19 cellular contexts compared by ENCODE assay signal in genomic region chr5:477247-477646, GRCh38. TPM values are rescaled to one million over a fixed set of nuclear protein-coding genes. Genes with fewer than 3 reads are reported as not detected.
DNase-seq lines count a peak whose midpoint lies in the region; ATAC-seq, FAIRE-seq and TF ChIP-seq lines count a peak whose summit lies in the region.
"Had no signal": no experiment of that assay in that cellular context is flagged by ENCODE, and none has a peak within 500 bp of the region (broad histone marks: within the 10 kb centered on the region; RNA-seq: fewer than 3 reads in every experiment).

No MANE protein-coding gene starts in this region.

- H3K4me3 Mint-ChIP-seq in natural killer cell (peak overlapping the region; percentile 13), neural crest cell (peak overlapping the region; percentile 49)
- H3K4me3 Mint-ChIP-seq in natural killer cell treated with Interleukin-12 subunit alpha and Interleukin-12 subunit beta and Interleukin-15 and Interleukin-18, amount 100 ng/mL, for 72 hours, result no peak overlapping the region
- peak overlapping the region; percentile 70 to 87 for H3K4me3 Mint-ChIP-seq in stimulated activated naive B cell treated with anti-CD40 and anti-IgM and Interleukin-4, amounts not matched to agents 10 μg/mL and 1 μg/mL and 100 μg/mL, for 72 hours
- no peak overlapping the region for H3K4me3 Mint-ChIP-seq in activated CD8-positive, alpha-beta T cell treated with anti-CD3 and anti-CD28 coated beads for 36 hours
- H3K4me3 Mint-ChIP-seq in naive thymus-derived CD8-positive, alpha-beta T cell, result no peak overlapping the region
- H3K4me3 Mint-ChIP-seq: B cell had no signal

- H2AK5ac ChIP-seq in H1 (ENCODE audit: low read depth, low read length), result no peak overlapping the region

- ATAC-seq in natural killer cell, result no peak
- no peak for ATAC-seq in natural killer cell treated with Interleukin-12 subunit alpha and Interleukin-12 subunit beta and Interleukin-15 and Interleukin-18, amount 100 ng/mL, for 72 hours
- ATAC-seq in stimulated activated naive B cell treated with anti-CD40 and anti-IgM and Interleukin-4, amounts not matched to agents 10 μg/mL and 1 μg/mL and 100 μg/mL, for 72 hours (replicated peaks), result no peak
- no peak for ATAC-seq in activated CD8-positive, alpha-beta T cell treated with anti-CD3 and anti-CD28 coated beads for 36 hours
- ATAC-seq in naive thymus-derived CD8-positive, alpha-beta T cell, result no peak

- no peak overlapping the region for H4K91ac ChIP-seq in H1 (replicated peaks; ENCODE audit: insufficient read length, low read length)

- no peak overlapping the region for H2BK20ac ChIP-seq in H1 (ENCODE audit: low read length)

- H3K36me3 ChIP-seq in H1 (ENCODE audit: control insufficient read depth in 2 of 4, insufficient read depth in 4 of 4, low read length in 3 of 4), result no peaks in the 10 kb centered on the region

- H4K8ac ChIP-seq in H1 (ENCODE audit: extremely low read depth, insufficient read depth, low read length), result no peak overlapping the region

- H3K79me2 ChIP-seq in H1 (ENCODE audit: control insufficient read depth in 1 of 2, insufficient read depth in 2 of 2, low read length in 2 of 2), result no peaks in the 10 kb centered on the region

- H3K9me3 Mint-ChIP-seq in natural killer cell (no peaks in the 10 kb centered on the region), neural crest cell (no peaks in the 10 kb centered on the region)
- no peaks in the 10 kb centered on the region for H3K9me3 Mint-ChIP-seq in natural killer cell treated with Interleukin-12 subunit alpha and Interleukin-12 subunit beta and Interleukin-15 and Interleukin-18, amount 100 ng/mL, for 72 hours
- H3K9me3 Mint-ChIP-seq in stimulated activated naive B cell treated with anti-CD40 and anti-IgM and Interleukin-4, amounts not matched to agents 10 μg/mL and 1 μg/mL and 100 μg/mL, for 72 hours, result no peaks in the 10 kb centered on the region
- no peaks in the 10 kb centered on the region for H3K9me3 Mint-ChIP-seq in activated CD8-positive, alpha-beta T cell treated with anti-CD3 and anti-CD28 coated beads for 36 hours
- no peaks in the 10 kb centered on the region for H3K9me3 Mint-ChIP-seq in naive thymus-derived CD8-positive, alpha-beta T cell
- H3K9me3 Mint-ChIP-seq: CD4-positive, CD25-positive, alpha-beta regulatory T cell; IgD-negative memory B cell had no signal

- H3K9me3 ChIP-seq in H1 (ENCODE audit: insufficient read depth in 2 of 2, low read depth in 1 of 2, low read length in 1 of 2), result no peaks in the 10 kb centered on the region
- H3K9me3 ChIP-seq: Caco-2, HAP-1 had no signal

- no peaks in the 10 kb centered on the region for H3K79me1 ChIP-seq in H1 (ENCODE audit: low read depth, low read length)

- peak overlapping the region; percentile 53; the same call in 1 of the 2 replicates for H2BK15ac ChIP-seq in H1 (ENCODE audit: low read length)

- peaks cover 13 to 34% (median 27%) of the 10 kb centered on the region in 4 experiments for H3K27me3 ChIP-seq in H1 (replicated peaks in 1 of 4; ENCODE audit: control insufficient read depth in 3 of 4, extremely low read depth in 1 of 4, insufficient read depth in 3 of 4, low read length in 3 of 4)

- no peak overlapping the region for H3K23ac ChIP-seq in H1 (ENCODE audit: insufficient read length)

- peaks cover 4 to 15% of the 10 kb centered on the region in 2 experiments for H4K20me1 ChIP-seq in H1 (replicated peaks in 1 of 2; ENCODE audit: control insufficient read depth in 1 of 2, insufficient read depth in 2 of 2, low read length in 2 of 2)

- no peak for TF ChIP-seq EP300 in H1 (IDR thresholded peaks at IDR 0.05; ENCODE audit: borderline replicate concordance in 1 of 2, low read depth in 2 of 2, low read length in 2 of 2)

- CTCF ChIA-PET in H1 (lab: Charles Lee; ENCODE audit: partially characterized antibody), result interaction anchor here (1.4 to 1.8 kb wide), 2 partner anchors 31 to 32 kb away, joined by 4 to 6 read pairs; no protein-coding TSS in a partner anchor
- CTCF ChIA-PET in activated CD8-positive, alpha-beta T cell treated with anti-CD3 and anti-CD28 coated beads for 36 hours (lab: Charles Lee), result no interaction called here

- peaks cover 0 to 7% (median 4%) of the 10 kb centered on the region in 4 experiments; a peak in 3 of 7 replicates for H3K4me1 ChIP-seq in H1 (replicated peaks in 1 of 4; ENCODE audit: control insufficient read depth in 3 of 4, insufficient read depth in 4 of 4, low read length in 3 of 4)
- H3K4me1 ChIP-seq: Caco-2 had no signal

- peaks cover 0 to 15% of the 10 kb centered on the region in 2 donors for H3K27me3 Mint-ChIP-seq in natural killer cell (ENCODE audit: low read depth in 2 of 2)
- peaks cover 0 to 16% of the 10 kb centered on the region in 2 donors for H3K27me3 Mint-ChIP-seq in natural killer cell treated with Interleukin-12 subunit alpha and Interleukin-12 subunit beta and Interleukin-15 and Interleukin-18, amount 100 ng/mL, for 72 hours
- H3K27me3 Mint-ChIP-seq in neural crest cell (ENCODE audit: low read depth), result peaks cover 31% of the 10 kb centered on the region
- H3K27me3 Mint-ChIP-seq in stimulated activated naive B cell treated with anti-CD40 and anti-IgM and Interleukin-4, amounts not matched to agents 10 μg/mL and 1 μg/mL and 100 μg/mL, for 72 hours, result peaks cover 28 to 73% of the 10 kb centered on the region in 2 donors
- peaks cover 4% of the 10 kb centered on the region for H3K27me3 Mint-ChIP-seq in activated CD8-positive, alpha-beta T cell treated with anti-CD3 and anti-CD28 coated beads for 36 hours
- H3K27me3 Mint-ChIP-seq in naive thymus-derived CD8-positive, alpha-beta T cell, result peaks cover 2 to 47% (median 16%) of the 10 kb centered on the region in 5 donors

- no peaks in the 10 kb centered on the region for H3K36me3 Mint-ChIP-seq in natural killer cell
- H3K36me3 Mint-ChIP-seq in natural killer cell treated with Interleukin-12 subunit alpha and Interleukin-12 subunit beta and Interleukin-15 and Interleukin-18, amount 100 ng/mL, for 72 hours, result no peaks in the 10 kb centered on the region
- no peaks in the 10 kb centered on the region for H3K36me3 Mint-ChIP-seq in neural crest cell (ENCODE audit: low read depth)
- peaks cover 57 to 61% of the 10 kb centered on the region in 2 donors for H3K36me3 Mint-ChIP-seq in stimulated activated naive B cell treated with anti-CD40 and anti-IgM and Interleukin-4, amounts not matched to agents 10 μg/mL and 1 μg/mL and 100 μg/mL, for 72 hours
- peaks cover 8% of the 10 kb centered on the region for H3K36me3 Mint-ChIP-seq in activated CD8-positive, alpha-beta T cell treated with anti-CD3 and anti-CD28 coated beads for 36 hours (ENCODE audit: low read depth)
- no peaks in the 10 kb centered on the region for H3K36me3 Mint-ChIP-seq in naive thymus-derived CD8-positive, alpha-beta T cell
- H3K36me3 Mint-ChIP-seq: CD4-positive, CD25-positive, alpha-beta regulatory T cell; IgD-negative memory B cell had no signal

- H3K18ac ChIP-seq in H1 (ENCODE audit: extremely low read depth, low read length), result no peak overlapping the region

- no peak for FAIRE-seq in H1 (lab: Jason Lieb, UNC)
- FAIRE-seq: D721Med, G401.6, GM12891 had no signal

- H3K9ac ChIP-seq in H1 (replicated peaks in 1 of 4; ENCODE audit: extremely low read depth in 1 of 4, low read depth in 3 of 4, low read length in 3 of 4), result no peak overlapping the region

- H2BK12ac ChIP-seq in H1 (ENCODE audit: low read depth, low read length), result no peak overlapping the region

- WGBS in H1 (ENCODE audit: extremely low coverage in 1 of 2, insufficient coverage in 1 of 2, insufficient read length in 1 of 2, insufficient replicate concordance in 2 of 2, low coverage in 1 of 2, low lambda C conversion rate in 2 of 2, missing lambda C conversion rate in 1 of 2), 2 experiments, result 80% methylated on average over 19 of the region's 19 CpGs; no CpG with 5 or more reads in 1 of the 2 experiments

- intact Hi-C loops in natural killer cell (cut with micrococcal nuclease), result no loop called here
- intact Hi-C loops in activated CD8-positive, alpha-beta T cell treated with anti-CD3 and anti-CD28 coated beads for 36 hours (cut with micrococcal nuclease), result no loop called here

- H3K23me2 ChIP-seq in H1 (ENCODE audit: low read depth, low read length), result peaks cover 15% of the 10 kb centered on the region; the same call in 1 of the 2 replicates

- no peak overlapping the region for H3K27ac ChIP-seq in H1 (ENCODE audit: low read depth, low read length)
- H3K27ac ChIP-seq: HL-60 had no signal

- H2AFZ ChIP-seq in H1 (ENCODE audit: low read length), result no peak overlapping the region

- DNase-seq in natural killer cell (no peak), H1 (ENCODE audit: low read depth in 1 of 2, low spot score in 2 of 2) (no peak), neural crest cell (ENCODE audit: low read depth, low spot score) (no peak), NCI-H2227 treated with DMSO at 0.1 percent for 48 hours (lab: John Stamatoyannopoulos, UW) (no peak)
- no peak for DNase-seq in natural killer cell treated with Interleukin-12 subunit alpha and Interleukin-12 subunit beta and Interleukin-15 and Interleukin-18, amount 100 ng/mL, for 72 hours (ENCODE audit: low spot score)
- no peak for DNase-seq in stimulated activated naive B cell treated with anti-CD40 and anti-IgM and Interleukin-4, amounts not matched to agents 10 μg/mL and 1 μg/mL and 100 μg/mL, for 72 hours
- DNase-seq in activated CD8-positive, alpha-beta T cell treated with anti-CD3 and anti-CD28 coated beads for 36 hours, result no peak
- no peak for DNase-seq in naive thymus-derived CD8-positive, alpha-beta T cell
- DNase-seq: C1 segment of cervical spinal cord; Caco-2; CD4-positive, CD25-positive, alpha-beta regulatory T cell; KBM-7 had no signal

- H3K4me1 Mint-ChIP-seq in natural killer cell, result peaks cover 5 to 11% of the 10 kb centered on the region in 2 donors
- peaks cover 0 to 9% of the 10 kb centered on the region in 2 donors for H3K4me1 Mint-ChIP-seq in natural killer cell treated with Interleukin-12 subunit alpha and Interleukin-12 subunit beta and Interleukin-15 and Interleukin-18, amount 100 ng/mL, for 72 hours (ENCODE audit: low read depth in 2 of 2)
- no peaks in the 10 kb centered on the region for H3K4me1 Mint-ChIP-seq in neural crest cell
- peaks cover 26 to 61% of the 10 kb centered on the region in 2 donors for H3K4me1 Mint-ChIP-seq in stimulated activated naive B cell treated with anti-CD40 and anti-IgM and Interleukin-4, amounts not matched to agents 10 μg/mL and 1 μg/mL and 100 μg/mL, for 72 hours
- no peaks in the 10 kb centered on the region for H3K4me1 Mint-ChIP-seq in activated CD8-positive, alpha-beta T cell treated with anti-CD3 and anti-CD28 coated beads for 36 hours (ENCODE audit: low read depth)
- H3K4me1 Mint-ChIP-seq in naive thymus-derived CD8-positive, alpha-beta T cell, result peaks cover 2 to 13% (median 7%) of the 10 kb centered on the region in 4 donors

- H3K4me3 ChIP-seq in H1 (ENCODE audit: extremely low read depth in 1 of 4, insufficient read depth in 2 of 4, low read depth in 3 of 4, low read length in 4 of 4), result no peak overlapping the region
- H3K4me3 ChIP-seq: HAP-1 had no signal

- TF ChIP-seq CTCF in natural killer cell (IDR thresholded peaks at IDR 0.05), result no peak
- TF ChIP-seq CTCF in H1 (IDR thresholded peaks at IDR 0.05; ENCODE audit: control extremely low read depth in 1 of 3, insufficient read depth in 1 of 3, low read depth in 1 of 3, low read length in 3 of 3), result no peak
- TF ChIP-seq CTCF in neural crest cell (conservative IDR thresholded peaks at IDR 0.05), result no peak
- TF ChIP-seq CTCF in activated CD8-positive, alpha-beta T cell treated with anti-CD3 and anti-CD28 coated beads for 36 hours (IDR thresholded peaks at IDR 0.05), result no peak

- TF ChIP-seq RAD21 in H1 (IDR thresholded peaks at IDR 0.05 in 1 of 2, conservative IDR thresholded peaks at IDR 0.05 in 1 of 2; ENCODE audit: low read depth in 2 of 2, low read length in 2 of 2), result no peak

- no peak overlapping the region for H3K14ac ChIP-seq in H1 (ENCODE audit: insufficient read length)

- TF ChIP-seq POLR2A in H1 (IDR thresholded peaks at IDR 0.05; ENCODE audit: control extremely low read depth in 1 of 2, low read depth in 2 of 2, low read length in 2 of 2), result no peak

- H4K5ac ChIP-seq in H1 (ENCODE audit: insufficient read length, low read depth, low read length), result no peak overlapping the region

- no peak overlapping the region for H3K4me2 ChIP-seq in H1 (ENCODE audit: insufficient read depth in 1 of 2, low read depth in 2 of 2, low read length in 2 of 2)

- H2BK120ac ChIP-seq in H1 (replicated peaks; ENCODE audit: low read depth, low read length), result no peak overlapping the region

- H3K4ac ChIP-seq in H1 (replicated peaks; ENCODE audit: insufficient read length, low read depth, low read length), result no peak overlapping the region

- POLR2A ChIA-PET in H1 (lab: Charles Lee; ENCODE audit: partially characterized antibody), result no interaction called here
- POLR2A ChIA-PET in activated CD8-positive, alpha-beta T cell treated with anti-CD3 and anti-CD28 coated beads for 36 hours (lab: Charles Lee), result interaction anchor here (1.3 kb wide), 1 partner anchor 136 kb away, joined by 3 read pairs; no protein-coding TSS in a partner anchor
- POLR2A ChIA-PET in naive thymus-derived CD8-positive, alpha-beta T cell (lab: Charles Lee), result no interaction called here

- no peak overlapping the region for H3K56ac ChIP-seq in H1 (replicated peaks; ENCODE audit: insufficient read length, low read depth, low read length)

- H2BK5ac ChIP-seq in H1 (ENCODE audit: low read depth, low read length), result no peak overlapping the region

- H3K27ac Mint-ChIP-seq in natural killer cell (no peak overlapping the region), neural crest cell (ENCODE audit: unreplicated experiment) (no peak overlapping the region)
- H3K27ac Mint-ChIP-seq in natural killer cell treated with Interleukin-12 subunit alpha and Interleukin-12 subunit beta and Interleukin-15 and Interleukin-18, amount 100 ng/mL, for 72 hours, result no peak overlapping the region
- H3K27ac Mint-ChIP-seq in stimulated activated naive B cell treated with anti-CD40 and anti-IgM and Interleukin-4, amounts not matched to agents 10 μg/mL and 1 μg/mL and 100 μg/mL, for 72 hours, result peak overlapping the region; percentile 93
- no peak overlapping the region for H3K27ac Mint-ChIP-seq in activated CD8-positive, alpha-beta T cell treated with anti-CD3 and anti-CD28 coated beads for 36 hours
- no peak overlapping the region for H3K27ac Mint-ChIP-seq in naive thymus-derived CD8-positive, alpha-beta T cell
- H3K27ac Mint-ChIP-seq: B cell; CD4-positive, CD25-positive, alpha-beta regulatory T cell had no signal

RNA-seq across cellular contexts. Expression of gene EXOC3, which starts 34.3 kb away (rescaled TPM):
- total RNA-seq in natural killer cell (10 to 100 TPM; 89.6 to 99.9 (median 96.3) TPM), neural crest cell (56.0 and 61.3 TPM in 2 replicates)
- 10 to 100 TPM; 60.2 to 89.8 TPM for total RNA-seq in natural killer cell treated with Interleukin-12 subunit alpha and Interleukin-12 subunit beta and Interleukin-15 and Interleukin-18, amount 100 ng/mL, for 72 hours
- 27.5 and 30.0 TPM in 2 replicates for total RNA-seq in H1 (2021; fragmentation: NEBNext Ultra II Directional; extraction: Animal tissue kit (Norgen Biotek cat#: 25700))
- polyA plus RNA-seq in H1 (2011; rRNA removed), result 14.4 and 19.5 TPM in 2 replicates
- 17.3 TPM for polyA plus RNA-seq in H1 (2011; cell fraction: cytosol; rRNA removed)
- 38.7 TPM for polyA plus RNA-seq in H1 (2011; cell fraction: nucleus; rRNA removed)
- polyA plus RNA-seq in H1 (2012, experiment 1 of 2), result 24.9 to 34.9 TPM (median 31.8 TPM) in 4 replicates
- polyA plus RNA-seq in H1 (2012, experiment 2 of 2), result 19.3 TPM
- 16.3 TPM for polyA plus RNA-seq in H1 (2013, experiment 1 of 2)
- polyA plus RNA-seq in H1 (2013, experiment 2 of 2), result 14.9 TPM
- polyA minus RNA-seq in H1 (2011; rRNA and poly(A)+ RNA removed), result 16.7 and 19.2 TPM in 2 replicates
- 12.9 TPM for polyA minus RNA-seq in H1 (2011; cell fraction: cytosol; rRNA and poly(A)+ RNA removed)
- polyA minus RNA-seq in H1 (2011; cell fraction: nucleus; rRNA and poly(A)+ RNA removed), result 14.7 TPM
- 10 to 100 TPM; 65.9 to 67.6 TPM for total RNA-seq in activated CD8-positive, alpha-beta T cell treated with anti-CD3 and anti-CD28 coated beads for 36 hours
- 10 to 100 TPM; 93.3 to 99.5 TPM for total RNA-seq in naive thymus-derived CD8-positive, alpha-beta T cell
- polyA plus RNA-seq in naive thymus-derived CD8-positive, alpha-beta T cell, result 10 to 100 TPM; 29.7 to 57.1 (median 42.5) TPM

RNA-seq across cellular contexts. Expression of gene SLC9A3, which starts 47.0 kb away (rescaled TPM):
- total RNA-seq in natural killer cell (1 to 10 TPM in 1 of 3 donors, under 1 TPM in 2; 0.61 to 1.1 (median 0.73) TPM), neural crest cell (1.5 and 1.7 TPM in 2 replicates)
- 1 to 10 TPM in 1 of 2 donors, under 1 TPM in 1; 0.21 to 1.1 TPM for total RNA-seq in natural killer cell treated with Interleukin-12 subunit alpha and Interleukin-12 subunit beta and Interleukin-15 and Interleukin-18, amount 100 ng/mL, for 72 hours
- 0.95 and 1.1 TPM in 2 replicates for total RNA-seq in H1 (2021; fragmentation: NEBNext Ultra II Directional; extraction: Animal tissue kit (Norgen Biotek cat#: 25700))
- polyA plus RNA-seq in H1 (2011; rRNA removed), result 1.0 and 1.3 TPM in 2 replicates
- 1.4 TPM for polyA plus RNA-seq in H1 (2011; cell fraction: cytosol; rRNA removed)
- 1.9 TPM for polyA plus RNA-seq in H1 (2011; cell fraction: nucleus; rRNA removed)
- polyA plus RNA-seq in H1 (2012, experiment 1 of 2), result 1.1 to 1.3 TPM (median 1.2 TPM) in 4 replicates
- 1.6 TPM for polyA plus RNA-seq in H1 (2012, experiment 2 of 2)
- polyA plus RNA-seq in H1 (2013, experiment 1 of 2), result 1.5 TPM
- polyA plus RNA-seq in H1 (2013, experiment 2 of 2), result 1.2 TPM
- polyA minus RNA-seq in H1 (2011; rRNA and poly(A)+ RNA removed), result 0.46 and 0.47 TPM in 2 replicates
- 0.95 TPM for polyA minus RNA-seq in H1 (2011; cell fraction: cytosol; rRNA and poly(A)+ RNA removed)
- polyA minus RNA-seq in H1 (2011; cell fraction: nucleus; rRNA and poly(A)+ RNA removed), result 1.4 TPM
- 1 to 10 TPM; 3.2 to 3.3 TPM for total RNA-seq in activated CD8-positive, alpha-beta T cell treated with anti-CD3 and anti-CD28 coated beads for 36 hours
- 1 to 10 TPM; 2.4 to 2.6 TPM for total RNA-seq in naive thymus-derived CD8-positive, alpha-beta T cell
- polyA plus RNA-seq in naive thymus-derived CD8-positive, alpha-beta T cell, result 1 to 10 TPM in 2 of 3 donors, under 1 TPM in 1; 0.98 to 3.3 (median 2.4) TPM

Comparison
In these comparisons a context has a peak if more than half of its experiments do, and no peak if none do; other contexts are left out.
1. H3K4me3 Mint-ChIP-seq: peak in natural killer cell (single experiment), neural crest cell (single experiment) and stimulated activated naive B cell treated with anti-CD40 and anti-IgM and Interleukin-4, amounts not matched to agents 10 μg/mL and 1 μg/mL and 100 μg/mL, for 72 hours (2 of 2); none in natural killer cell treated with Interleukin-12 subunit alpha and Interleukin-12 subunit beta and Interleukin-15 and Interleukin-18, amount 100 ng/mL, for 72 hours (single experiment), activated CD8-positive, alpha-beta T cell treated with anti-CD3 and anti-CD28 coated beads for 36 hours (single experiment) and naive thymus-derived CD8-positive, alpha-beta T cell (0 of 10).